1 cellular context compared by ENCODE assay signal in genomic region chr16:12393208-12393607, GRCh38.
TF ChIP-seq lines count a peak whose summit lies in the region.

No MANE protein-coding gene starts in this region.

TF ChIP-seq in GM12878, 131 proteins besides CTCF, POLR2A, EP300 and RAD21 (continued from another document):
- no peak for TF ChIP-seq CUX1 (IDR thresholded peaks at IDR 0.05; ENCODE audit: insufficient replicate concordance, low read depth, low read length)
